16 cellular contexts compared by ENCODE assay signal in genomic region chr5:34039398-34040157, GRCh38. TPM values are rescaled to one million over a fixed set of nuclear protein-coding genes. Genes with fewer than 3 reads are reported as not detected.
"Had no signal": no experiment of that assay in that cellular context is flagged by ENCODE, and none has a peak within 500 bp of the region (broad histone marks: within the 10 kb centered on the region; RNA-seq: fewer than 3 reads in every experiment).

No MANE protein-coding gene starts in this region.

- H3K27ac ChIP-seq: gastrocnemius medialis, heart right ventricle, right atrium auricular region had no signal

- H3K4me3 ChIP-seq: gastrocnemius medialis, heart right ventricle, mucosa of descending colon, right atrium auricular region, smooth muscle cell had no signal

- DNase-seq: activated CD4-positive, alpha-beta T cell treated with anti-CD3 and anti-CD28 coated beads, Interleukin-2, amount 50 U/mL, for 4 hours; activated CD4-positive, CD25-positive, alpha-beta regulatory T cell treated with anti-CD3 and anti-CD28 coated beads, Interleukin-2, amount 50 U/mL, for 72 hours; activated naive CD4-positive, alpha-beta T cell treated with Interleukin-2 at 50 U/mL for 16 hours; activated naive CD8-positive, alpha-beta T cell treated with anti-CD3 and anti-CD28 coated beads, Interleukin-2, amount 50 U/mL, for 24 hours; activated T-cell treated with anti-CD3 and anti-CD28 coated beads for 4 hours; dermis blood vessel endothelial cell; effector memory CD8-positive, alpha-beta T cell; gastrocnemius medialis; heart right ventricle; left cardiac atrium; mucosa of descending colon; naive thymus-derived CD8-positive, alpha-beta T cell; SW 1271 had no signal

- ATAC-seq: activated naive CD8-positive, alpha-beta T cell treated with anti-CD3 and anti-CD28 coated beads, Interleukin-2, amount 50 U/mL, for 24 hours; effector memory CD8-positive, alpha-beta T cell; gastrocnemius medialis; heart right ventricle; left cardiac atrium; mucosa of descending colon; naive thymus-derived CD8-positive, alpha-beta T cell had no signal

- H3K36me3 ChIP-seq: right atrium auricular region had no signal

- H3K9me3 ChIP-seq: gastrocnemius medialis, heart right ventricle, mucosa of descending colon, right atrium auricular region had no signal

- H3K27me3 ChIP-seq: gastrocnemius medialis, heart right ventricle, right atrium auricular region had no signal

RNA-seq across cellular contexts. Expression of gene SLC45A2, which starts 55.1 kb away (rescaled TPM):
- total RNA-seq: dermis blood vessel endothelial cell, gastrocnemius medialis, ureter had no signal
- polyA plus RNA-seq: heart right ventricle; naive thymus-derived CD8-positive, alpha-beta T cell had no signal
